ENCODE assay signal across 13 cellular contexts in genomic region chr14:22509751-22510300, GRCh38.
A peak's percentile ranks its signal among the peaks of the same experiment; 100 is the strongest.
DNase-seq lines count a peak whose midpoint lies in the region; ATAC-seq and TF ChIP-seq lines count a peak whose summit lies in the region.
"Had no signal": no experiment of that assay in that cellular context is flagged by ENCODE, and none has a peak within 500 bp of the region (broad histone marks: within the 10 kb centered on the region; RNA-seq: fewer than 3 reads in every experiment).

No MANE protein-coding gene starts in this region.

- intact Hi-C loops in activated naive CD4-positive, alpha-beta T cell treated with anti-CD3 and anti-CD28 coated beads for 36 hours (cut with micrococcal nuclease) = loop anchor here (5.0 to 10.0 kb wide), 3 partner anchors 285 to 663 kb away; no protein-coding TSS in a partner anchor

- no peaks in the 10 kb centered on the region for H3K27me3 Mint-ChIP-seq in activated naive CD4-positive, alpha-beta T cell treated with anti-CD3 and anti-CD28 coated beads for 36 hours (ENCODE audit: low read depth)
- no peaks in the 10 kb centered on the region for H3K27me3 Mint-ChIP-seq in chondrocyte (ENCODE audit: low read depth)
- no peaks in the 10 kb centered on the region for H3K27me3 Mint-ChIP-seq in stimulated activated naive B cell treated with anti-CD40 and anti-IgM and Interleukin-4, amounts not matched to agents 10 μg/mL and 1 μg/mL and 100 μg/mL, for 72 hours

- H3K4me3 ChIP-seq in NB4 (ENCODE audit: low read depth, low read length) = no peak overlapping the region
- H3K4me3 ChIP-seq: ascending aorta had no signal

- H3K4me1 Mint-ChIP-seq in activated naive CD4-positive, alpha-beta T cell treated with anti-CD3 and anti-CD28 coated beads for 36 hours (ENCODE audit: low read depth) = peaks cover 40% of the 10 kb centered on the region
- peaks cover 80% of the 10 kb centered on the region for H3K4me1 Mint-ChIP-seq in chondrocyte (ENCODE audit: low read depth)
- H3K4me1 Mint-ChIP-seq in stimulated activated naive B cell treated with anti-CD40 and anti-IgM and Interleukin-4, amounts not matched to agents 10 μg/mL and 1 μg/mL and 100 μg/mL, for 72 hours = peaks cover 45 to 90% of the 10 kb centered on the region in 2 donors

- peak overlapping the region; percentile 98 for H3K27ac Mint-ChIP-seq in activated naive CD4-positive, alpha-beta T cell treated with anti-CD3 and anti-CD28 coated beads for 36 hours
- H3K27ac Mint-ChIP-seq in chondrocyte (ENCODE audit: unreplicated experiment) = peak overlapping the region; percentile 85
- H3K27ac Mint-ChIP-seq in stimulated activated naive B cell treated with anti-CD40 and anti-IgM and Interleukin-4, amounts not matched to agents 10 μg/mL and 1 μg/mL and 100 μg/mL, for 72 hours = peak overlapping the region; percentile 89

- TF ChIP-seq CTCF in NB4 (IDR thresholded peaks at IDR 0.05; ENCODE audit: low read depth, low read length) = no peak
- no peak for TF ChIP-seq CTCF in chondrocyte (IDR thresholded peaks at IDR 0.05)

- no peaks in the 10 kb centered on the region for H3K9me3 Mint-ChIP-seq in activated naive CD4-positive, alpha-beta T cell treated with anti-CD3 and anti-CD28 coated beads for 36 hours
- no peaks in the 10 kb centered on the region for H3K9me3 Mint-ChIP-seq in chondrocyte (ENCODE audit: low read depth)
- no peaks in the 10 kb centered on the region for H3K9me3 Mint-ChIP-seq in stimulated activated naive B cell treated with anti-CD40 and anti-IgM and Interleukin-4, amounts not matched to agents 10 μg/mL and 1 μg/mL and 100 μg/mL, for 72 hours

- CTCF ChIA-PET in activated naive CD4-positive, alpha-beta T cell treated with anti-CD3 and anti-CD28 coated beads for 36 hours (lab: Charles Lee) = interaction anchor here (0.7 to 3.7 kb wide), 11 partner anchors 10 to 283 kb away, joined by 3 to 20 read pairs (median 6); no protein-coding TSS in a partner anchor

- H3K36me3 Mint-ChIP-seq in activated naive CD4-positive, alpha-beta T cell treated with anti-CD3 and anti-CD28 coated beads for 36 hours (ENCODE audit: low read depth) = peaks cover 95% of the 10 kb centered on the region
- H3K36me3 Mint-ChIP-seq in chondrocyte (ENCODE audit: low read depth) = no peaks in the 10 kb centered on the region
- peaks cover 7 to 10% of the 10 kb centered on the region in 2 donors for H3K36me3 Mint-ChIP-seq in stimulated activated naive B cell treated with anti-CD40 and anti-IgM and Interleukin-4, amounts not matched to agents 10 μg/mL and 1 μg/mL and 100 μg/mL, for 72 hours

- TF ChIP-seq POLR2A in NB4 (IDR thresholded peaks at IDR 0.05; ENCODE audit: extremely low read depth, insufficient read length) = no peak

- no peak for DNase-seq in activated naive CD4-positive, alpha-beta T cell treated with anti-CD3 and anti-CD28 coated beads for 36 hours
- no peak for DNase-seq in activated naive CD4-positive, alpha-beta T cell treated with Interleukin-2 at 50 U/mL for 16 hours
- DNase-seq in NB4 (ENCODE audit: low read depth) (peak; percentile 43), chondrocyte (ENCODE audit: low spot score) (no peak), HuH-7.5 (ENCODE audit: low spot score) (no peak), epidermal melanocyte (ENCODE audit: insufficient read length, low spot score) (no peak)
- no peak for DNase-seq in stimulated activated naive B cell treated with anti-CD40 and anti-IgM and Interleukin-4, amounts not matched to agents 10 μg/mL and 1 μg/mL and 100 μg/mL, for 72 hours
- no peak for DNase-seq in activated effector memory CD4-positive, alpha-beta T cell treated with anti-CD3 and anti-CD28 coated beads, Interleukin-2, amount 50 U/mL, for 16 hours
- DNase-seq: NCI-H2081; stimulated activated CD4-positive, alpha-beta T cell treated with anti-CD3 and anti-CD28 coated beads, Interleukin-2, amount 100 ng/mL, for 48 hours; trophoblast cell had no signal

- peak; percentile 3 to 13 for ATAC-seq in stimulated activated naive B cell treated with anti-CD40 and anti-IgM and Interleukin-4, amounts not matched to agents 10 μg/mL and 1 μg/mL and 100 μg/mL, for 72 hours (replicated peaks)
- ATAC-seq: activated CD4-positive, CD25-positive, alpha-beta regulatory T cell treated with anti-CD3 and anti-CD28 coated beads, Interleukin-2, amount 50 U/mL, for 24 hours had no signal

- peak overlapping the region; percentile 84 for H3K4me3 Mint-ChIP-seq in activated naive CD4-positive, alpha-beta T cell treated with anti-CD3 and anti-CD28 coated beads for 36 hours
- no peak overlapping the region for H3K4me3 Mint-ChIP-seq in chondrocyte (ENCODE audit: unreplicated experiment)
- H3K4me3 Mint-ChIP-seq in stimulated activated naive B cell treated with anti-CD40 and anti-IgM and Interleukin-4, amounts not matched to agents 10 μg/mL and 1 μg/mL and 100 μg/mL, for 72 hours = peak overlapping the region; percentile 26 to 45
